9 cellular contexts compared by ENCODE assay signal in the genomic region with DNA sequence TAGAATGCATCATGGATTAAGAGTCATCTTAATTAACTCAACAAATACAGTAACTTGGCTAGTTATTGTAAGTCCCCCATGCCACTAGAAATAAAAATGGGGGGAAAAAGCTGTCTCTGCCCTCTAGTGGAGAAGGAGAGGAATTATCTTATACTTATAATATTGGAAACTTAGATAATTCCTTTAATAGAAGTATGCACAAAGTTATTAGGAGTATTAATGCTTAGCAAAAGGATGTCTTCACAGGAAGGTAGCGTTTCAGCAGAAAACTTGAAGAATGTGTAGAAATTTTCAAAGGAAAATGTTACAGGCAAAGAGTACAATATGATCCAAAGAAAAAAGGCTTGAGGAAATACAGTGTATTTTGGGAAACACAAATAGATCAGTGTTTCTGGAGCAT. TPM values are rescaled to one million over a fixed set of nuclear protein-coding genes. Genes with fewer than 3 reads are reported as not detected.
DNase-seq lines count a peak whose midpoint lies in the region; ATAC-seq and TF ChIP-seq lines count a peak whose summit lies in the region.
"Had no signal": no experiment of that assay in that cellular context is flagged by ENCODE, and none has a peak within 500 bp of the region (broad histone marks: within the 10 kb centered on the region; RNA-seq: fewer than 3 reads in every experiment).

No MANE protein-coding gene starts in this region.

- no peaks in the 10 kb centered on the region for H3K4me1 Mint-ChIP-seq in naive thymus-derived CD4-positive, alpha-beta T cell
- no peaks in the 10 kb centered on the region for H3K4me1 Mint-ChIP-seq in activated T-helper 17 cell treated with anti-CD3 and anti-CD28 coated beads, Interleukin-2, amount 50 U/mL, for 72 hours

- H3K9me3 Mint-ChIP-seq in naive thymus-derived CD4-positive, alpha-beta T cell: peaks cover 0 to 3% (median 0%) of the 10 kb centered on the region in 11 donors
- no peaks in the 10 kb centered on the region for H3K9me3 Mint-ChIP-seq in activated T-helper 17 cell treated with anti-CD3 and anti-CD28 coated beads, Interleukin-2, amount 50 U/mL, for 72 hours
- H3K9me3 Mint-ChIP-seq: T-helper 1 cell treated with Interleukin-12 subunit alpha and Interleukin-12 subunit beta and Interleukin-4 antibody, amounts not matched to agents 30 μg/mL and 1 μg/mL, for 36 hours had no signal

- intact Hi-C loops in breast epithelium (cut with DNase I; ENCODE audit: low total_unique reads): no loop called here
- intact Hi-C loops in naive thymus-derived CD4-positive, alpha-beta T cell (cut with micrococcal nuclease): loop anchor here in 1 of 2 donors (1.0 to 2.0 kb wide), 2 partner anchors 67 to 421 kb away; no protein-coding TSS in a partner anchor

- no peaks in the 10 kb centered on the region for H3K4me1 ChIP-seq in breast epithelium
- H3K4me1 ChIP-seq in naive thymus-derived CD4-positive, alpha-beta T cell (ENCODE audit: control insufficient read depth in 2 of 2, insufficient read depth in 2 of 2, low read length in 2 of 2): no peaks in the 10 kb centered on the region

- no peak overlapping the region for H3K27ac ChIP-seq in breast epithelium
- no peak overlapping the region for H3K27ac ChIP-seq in naive thymus-derived CD4-positive, alpha-beta T cell (ENCODE audit: low read depth, low read length)

- no peaks in the 10 kb centered on the region for H3K36me3 ChIP-seq in breast epithelium
- no peaks in the 10 kb centered on the region for H3K36me3 ChIP-seq in naive thymus-derived CD4-positive, alpha-beta T cell (ENCODE audit: control insufficient read depth in 2 of 3, insufficient read depth in 3 of 3, low read length in 3 of 3)

- H3K4me3 Mint-ChIP-seq in naive thymus-derived CD4-positive, alpha-beta T cell: no peak overlapping the region
- H3K4me3 Mint-ChIP-seq in activated T-helper 17 cell treated with anti-CD3 and anti-CD28 coated beads, Interleukin-2, amount 50 U/mL, for 72 hours: no peak overlapping the region
- H3K4me3 Mint-ChIP-seq: T-helper 1 cell treated with Interleukin-12 subunit alpha and Interleukin-12 subunit beta and Interleukin-4 antibody, amounts not matched to agents 30 μg/mL and 1 μg/mL, for 36 hours had no signal

- peak; percentile 34 for DNase-seq in NB4 (ENCODE audit: low read depth)
- DNase-seq in breast epithelium (ENCODE audit: low spot score in 2 of 2): no peak
- peak in 5 of 9 donors; percentile 1 to 22 (median 14) for DNase-seq in naive thymus-derived CD4-positive, alpha-beta T cell
- no peak for DNase-seq in stimulated activated CD4-positive, alpha-beta T cell treated with anti-CD3 and anti-CD28 coated beads, Interleukin-2, amount 100 ng/mL, for 24 hours

- no peaks in the 10 kb centered on the region for H3K27me3 ChIP-seq in breast epithelium
- no peaks in the 10 kb centered on the region for H3K27me3 ChIP-seq in naive thymus-derived CD4-positive, alpha-beta T cell (ENCODE audit: control insufficient read depth in 2 of 2, insufficient read depth in 2 of 2, low read length in 2 of 2)

- no peak for ATAC-seq in naive thymus-derived CD4-positive, alpha-beta T cell
- ATAC-seq in activated T-helper 17 cell treated with anti-CD3 and anti-CD28 coated beads, Interleukin-2, amount 50 U/mL, for 72 hours (replicated peaks): no peak
- ATAC-seq in GM21717 (IDR thresholded peaks at IDR 0.05; ENCODE audit: unreplicated experiment): no peak

- TF ChIP-seq CTCF in GM12872 (IDR thresholded peaks at IDR 0.05; ENCODE audit: insufficient read depth, low read depth, low read length) (peak; percentile 51; the same call in 2 of the 3 replicates), NB4 (IDR thresholded peaks at IDR 0.05; ENCODE audit: low read depth, low read length) (peak; percentile 53), breast epithelium (IDR thresholded peaks at IDR 0.05) (peak; percentile 34 to 46 (median 42))

- H3K27me3 Mint-ChIP-seq in naive thymus-derived CD4-positive, alpha-beta T cell: peaks cover 0 to 8% (median 0%) of the 10 kb centered on the region in 5 donors
- no peaks in the 10 kb centered on the region for H3K27me3 Mint-ChIP-seq in activated T-helper 17 cell treated with anti-CD3 and anti-CD28 coated beads, Interleukin-2, amount 50 U/mL, for 72 hours

- H3K9me3 ChIP-seq in breast epithelium: no peaks in the 10 kb centered on the region
- H3K9me3 ChIP-seq in naive thymus-derived CD4-positive, alpha-beta T cell (ENCODE audit: control insufficient read depth in 2 of 3, low read length in 3 of 3): no peaks in the 10 kb centered on the region

- H3K4me3 ChIP-seq in NB4 (ENCODE audit: low read depth, low read length) (no peak overlapping the region), breast epithelium (no peak overlapping the region)
- no peak overlapping the region for H3K4me3 ChIP-seq in naive thymus-derived CD4-positive, alpha-beta T cell (ENCODE audit: low read length)

- TF ChIP-seq POLR2A in NB4 (IDR thresholded peaks at IDR 0.05; ENCODE audit: extremely low read depth, insufficient read length) (no peak), breast epithelium (IDR thresholded peaks at IDR 0.05) (no peak)

- CTCF ChIA-PET in naive thymus-derived CD4-positive, alpha-beta T cell (lab: Charles Lee): interaction anchor here (0.6 to 1.5 kb wide), 4 partner anchors 11 to 122 kb away, joined by 3 to 4 read pairs (median 4); no protein-coding TSS in a partner anchor

- no peaks in the 10 kb centered on the region for H3K36me3 Mint-ChIP-seq in naive thymus-derived CD4-positive, alpha-beta T cell
- no peaks in the 10 kb centered on the region for H3K36me3 Mint-ChIP-seq in activated T-helper 17 cell treated with anti-CD3 and anti-CD28 coated beads, Interleukin-2, amount 50 U/mL, for 72 hours (ENCODE audit: low read depth)

- H3K27ac Mint-ChIP-seq in naive thymus-derived CD4-positive, alpha-beta T cell: no peak overlapping the region
- H3K27ac Mint-ChIP-seq in activated T-helper 17 cell treated with anti-CD3 and anti-CD28 coated beads, Interleukin-2, amount 50 U/mL, for 72 hours: no peak overlapping the region
- H3K27ac Mint-ChIP-seq: T-helper 1 cell treated with Interleukin-12 subunit alpha and Interleukin-12 subunit beta and Interleukin-4 antibody, amounts not matched to agents 30 μg/mL and 1 μg/mL, for 36 hours had no signal

- POLR2A ChIA-PET in naive thymus-derived CD4-positive, alpha-beta T cell (lab: Charles Lee): no interaction called here

RNA-seq across cellular contexts. Expression of a gene that starts 19.8 kb away (rescaled TPM):
- total RNA-seq in breast epithelium: not detected
- not detected for total RNA-seq in naive thymus-derived CD4-positive, alpha-beta T cell
- polyA plus RNA-seq in naive thymus-derived CD4-positive, alpha-beta T cell: not detected
- total RNA-seq in activated T-helper 17 cell treated with anti-CD3 and anti-CD28 coated beads, Interleukin-2, amount 50 U/mL, for 72 hours: not detected
- total RNA-seq: pulmonary artery endothelial cell had no signal

RNA-seq across cellular contexts. Expression of a gene that starts 35.2 kb away (rescaled TPM):
- 1 to 10 TPM in 1 of 3 donors, under 1 TPM in 2; 0.44 to 1.3 (median 0.98) TPM for total RNA-seq in breast epithelium
- total RNA-seq in naive thymus-derived CD4-positive, alpha-beta T cell: under 1 TPM in 3 of 5 experiments, not detected in 2; 0.56 to 0.73 (median 0.70) TPM
- polyA plus RNA-seq in naive thymus-derived CD4-positive, alpha-beta T cell: not detected
- not detected for total RNA-seq in activated T-helper 17 cell treated with anti-CD3 and anti-CD28 coated beads, Interleukin-2, amount 50 U/mL, for 72 hours
- total RNA-seq: pulmonary artery endothelial cell had no signal

RNA-seq across cellular contexts. Expression of a gene that starts 37.6 kb away (rescaled TPM):
- total RNA-seq in breast epithelium: 10 to 100 TPM; 32.4 to 62.2 (median 32.8) TPM
- 10 to 100 TPM in 2 of 5 experiments, 1 to 10 TPM in 3; 5.7 to 22.1 (median 9.1) TPM for total RNA-seq in naive thymus-derived CD4-positive, alpha-beta T cell
- 1 to 10 TPM; 2.3 to 2.8 TPM for polyA plus RNA-seq in naive thymus-derived CD4-positive, alpha-beta T cell
- 10 to 100 TPM in 1 of 2 donors, 1 to 10 TPM in 1; 9.6 to 18.3 TPM for total RNA-seq in activated T-helper 17 cell treated with anti-CD3 and anti-CD28 coated beads, Interleukin-2, amount 50 U/mL, for 72 hours

Comparison
In these comparisons a context has a peak if more than half of its experiments do, and no peak if none do; other contexts are left out.
1. DNase-seq: peak in NB4 (single experiment) and naive thymus-derived CD4-positive, alpha-beta T cell (5 of 9); none in breast epithelium (0 of 2) and stimulated activated CD4-positive, alpha-beta T cell treated with anti-CD3 and anti-CD28 coated beads, Interleukin-2, amount 100 ng/mL, for 24 hours (0 of 2).
2. Peak in every context shown above with its lines, with median percentiles within 50 percentile points of each other: CTCF ChIP-seq.